In the genomic region with DNA sequence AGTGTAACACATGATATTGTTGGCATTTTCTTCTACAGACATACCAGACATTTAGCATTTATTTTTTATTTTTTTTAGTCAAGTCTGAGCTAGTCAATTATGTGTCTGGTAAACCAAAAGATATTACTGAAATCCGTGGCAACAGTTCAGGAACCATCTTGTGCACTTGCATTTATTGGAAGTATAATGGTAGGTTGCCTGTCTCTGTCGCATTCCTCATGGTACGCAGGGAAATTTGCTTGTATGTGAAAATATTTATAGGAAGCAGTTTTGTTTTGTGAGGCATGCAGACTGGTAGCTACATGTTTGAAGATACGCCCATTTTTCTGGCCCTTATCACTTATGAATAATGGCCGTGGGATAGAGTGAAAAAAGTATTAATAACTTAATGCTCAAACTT, we compare ENCODE assay signal across 20 cellular contexts.
DNase-seq lines count a peak whose midpoint lies in the region; ATAC-seq and TF ChIP-seq lines count a peak whose summit lies in the region.
"Had no signal": no experiment of that assay in that cellular context is flagged by ENCODE, and none has a peak within 500 bp of the region (broad histone marks: within the 10 kb centered on the region; RNA-seq: fewer than 3 reads in every experiment).

No MANE protein-coding gene starts in this region.

- H3K4me3 ChIP-seq in PC-9 (no peak overlapping the region), epithelial cell of esophagus (ENCODE audit: low read length) (no peak overlapping the region), thoracic aorta (peak overlapping the region; percentile 28), GM23338 (no peak overlapping the region)
- H3K4me3 ChIP-seq: SJSA1 had no signal

- H3F3A ChIP-seq in PC-9 (ENCODE audit: insufficient read depth, low read depth): peaks cover 55% of the 10 kb centered on the region
- no peaks in the 10 kb centered on the region for H3F3A ChIP-seq in GM23338 (replicated peaks; ENCODE audit: low read depth)

- H3K4me1 Mint-ChIP-seq in nephron (peaks cover 71% of the 10 kb centered on the region), GM23338 (peaks cover 40% of the 10 kb centered on the region)

- POLR2A ChIA-PET in PC-9 (lab: Charles Lee; ENCODE audit: unreplicated experiment): no interaction called here

- no peaks in the 10 kb centered on the region; the same call in 1 of the 2 replicates for H3K36me3 ChIP-seq in PC-9 (ENCODE audit: low read depth)
- H3K36me3 ChIP-seq in thoracic aorta: no peaks in the 10 kb centered on the region
- H3K36me3 ChIP-seq in GM23338 (ENCODE audit: insufficient read depth): no peaks in the 10 kb centered on the region
- H3K36me3 ChIP-seq: SJSA1 had no signal

- no peak for ATAC-seq in thoracic aorta (ENCODE audit: insufficient number of reproducible peaks, low FRiP score, low read depth)
- no peak for ATAC-seq in GM23338
- ATAC-seq in HG02870 (IDR thresholded peaks at IDR 0.05; ENCODE audit: unreplicated experiment): no peak

- H3K4me1 ChIP-seq in PC-9 (replicated peaks; ENCODE audit: insufficient read depth): peaks cover 72% of the 10 kb centered on the region
- H3K4me1 ChIP-seq in thoracic aorta (ENCODE audit: control insufficient read depth in 1 of 2, low read depth in 2 of 2): peaks cover 39 to 80% of the 10 kb centered on the region in 2 donors
- peaks cover 37% of the 10 kb centered on the region for H3K4me1 ChIP-seq in GM23338 (ENCODE audit: insufficient read depth)

- peaks cover 10% of the 10 kb centered on the region for H3K79me2 ChIP-seq in PC-9 (ENCODE audit: low read depth)
- H3K79me2 ChIP-seq in GM23338 (replicated peaks; ENCODE audit: insufficient read depth): no peaks in the 10 kb centered on the region

- H3K9me2 ChIP-seq in PC-9 (ENCODE audit: insufficient read depth): no peaks in the 10 kb centered on the region; the same call in 1 of the 2 replicates
- no peaks in the 10 kb centered on the region for H3K9me2 ChIP-seq in GM23338 (ENCODE audit: insufficient read depth)

- H3K4me3 Mint-ChIP-seq in nephron (no peak overlapping the region), GM23338 (no peak overlapping the region)
- H3K4me3 Mint-ChIP-seq: CD4-positive, alpha-beta T cell; mesothelial cell of epicardium; nephron progenitor cell; T-helper 1 cell treated with Interleukin-12 subunit alpha and Interleukin-12 subunit beta and Interleukin-4 antibody, amounts not matched to agents 30 μg/mL and 1 μg/mL, for 36 hours had no signal

- BruUV-seq in PC-9 (replicated peaks; lab: Mats Ljungman, UMichigan): no TSS peak

- H3K9me3 Mint-ChIP-seq in nephron (peaks cover 2% of the 10 kb centered on the region), GM23338 (no peaks in the 10 kb centered on the region)
- H3K9me3 Mint-ChIP-seq: CD4-positive, alpha-beta T cell; nephron progenitor cell had no signal

- H3K4me2 ChIP-seq in PC-9: no peak overlapping the region
- no peak overlapping the region for H3K4me2 ChIP-seq in GM23338

- no peak for DNase-seq in PC-9
- DNase-seq in epithelial cell of esophagus (ENCODE audit: low read depth): peak; percentile 90
- DNase-seq in thoracic aorta (ENCODE audit: low spot score): no peak
- no peak for DNase-seq in GM23338 (ENCODE audit: low spot score)
- no peak for DNase-seq in DMS114 treated with DMSO at 0.1 percent for 48 hours (lab: John Stamatoyannopoulos, UW; ENCODE audit: unreplicated experiment)
- no peak for DNase-seq in DMS53 treated with DMSO at 0.1 percent for 48 hours (lab: John Stamatoyannopoulos, UW; ENCODE audit: unreplicated experiment)
- DNase-seq: activated effector memory CD4-positive, alpha-beta T cell treated with anti-CD3 and anti-CD28 coated beads, Interleukin-2, amount 50 U/mL, for 16 hours; CD4-positive, alpha-beta T cell; dermis blood vessel endothelial cell; DMS53; NCI-H146; NCI-H2171 treated with DMSO at 0.1 percent for 48 hours; nephron progenitor cell; stimulated activated CD4-positive, alpha-beta T cell treated with anti-CD3 and anti-CD28 coated beads, Interleukin-12 subunit alpha, Interleukin-12 subunit beta, amount 100 ng/mL, for 4 hours; substantia nigra had no signal

- H4K20me1 ChIP-seq in PC-9 (ENCODE audit: insufficient read depth) (no peaks in the 10 kb centered on the region), GM23338 (replicated peaks; ENCODE audit: insufficient read depth) (no peaks in the 10 kb centered on the region)

- CTCF ChIA-PET in PC-9 (lab: Charles Lee): no interaction called here

- no peak overlapping the region for H2AFZ ChIP-seq in PC-9
- no peak overlapping the region for H2AFZ ChIP-seq in GM23338

- H3K27ac Mint-ChIP-seq in nephron (peak overlapping the region in 2 of 3 experiments; percentile 89 to 99), GM23338 (no peak overlapping the region)
- H3K27ac Mint-ChIP-seq: CD4-positive, alpha-beta T cell; nephron progenitor cell; T-helper 1 cell treated with Interleukin-12 subunit alpha and Interleukin-12 subunit beta and Interleukin-4 antibody, amounts not matched to agents 30 μg/mL and 1 μg/mL, for 36 hours had no signal

- intact Hi-C loops in PC-9 (cut with micrococcal nuclease; ENCODE audit: unreplicated experiment): loop anchor here (5.0 to 10.0 kb wide), 3 partner anchors 119 to 716 kb away; no protein-coding TSS in a partner anchor

- H3K36me3 Mint-ChIP-seq in nephron (ENCODE audit: low read depth) (no peaks in the 10 kb centered on the region), GM23338 (ENCODE audit: low read depth) (no peaks in the 10 kb centered on the region; the same call in 1 of the 3 replicates)
- H3K36me3 Mint-ChIP-seq: mesothelial cell of epicardium had no signal

- TF ChIP-seq CTCF in PC-9 (conservative IDR thresholded peaks at IDR 0.05): no peak
- TF ChIP-seq CTCF in epithelial cell of esophagus (IDR thresholded peaks at IDR 0.05; ENCODE audit: insufficient read depth, low read depth, low read length, missing control alignments): no peak
- no peak for TF ChIP-seq CTCF in nephron (IDR thresholded peaks at IDR 0.05; ENCODE audit: unreplicated experiment in 3 of 3)
- no peak for TF ChIP-seq CTCF in thoracic aorta (IDR thresholded peaks at IDR 0.05)
- TF ChIP-seq CTCF in GM23338 (conservative IDR thresholded peaks at IDR 0.05; ENCODE audit: low read depth in 2 of 2): no peak

- H3K27me3 Mint-ChIP-seq in nephron (ENCODE audit: low read depth) (no peaks in the 10 kb centered on the region), GM23338 (ENCODE audit: insufficient read depth, low read depth, poor library complexity) (no peaks in the 10 kb centered on the region)
- H3K27me3 Mint-ChIP-seq: CD4-positive, alpha-beta T cell had no signal

- H3K27ac ChIP-seq in PC-9: peak overlapping the region; percentile 94
- H3K27ac ChIP-seq in thoracic aorta: peak overlapping the region; percentile 68 to 72
- no peak overlapping the region for H3K27ac ChIP-seq in GM23338 (ENCODE audit: low read depth)
- H3K27ac ChIP-seq: SJSA1 had no signal

- H3K27me3 ChIP-seq in PC-9 (ENCODE audit: insufficient read depth, low read depth) (no peaks in the 10 kb centered on the region), thoracic aorta (replicated peaks; ENCODE audit: insufficient read depth) (no peaks in the 10 kb centered on the region), GM23338 (ENCODE audit: insufficient read depth) (no peaks in the 10 kb centered on the region)
- H3K27me3 ChIP-seq: SJSA1 had no signal

- H3K9me3 ChIP-seq in PC-9 (ENCODE audit: insufficient read depth, low read depth) (peaks cover 19% of the 10 kb centered on the region), thoracic aorta (no peaks in the 10 kb centered on the region)
- H3K9me3 ChIP-seq: SJSA1 had no signal

TF ChIP-seq in GM23338, 12 proteins besides CTCF, POLR2A, EP300 and RAD21:
- TF ChIP-seq EZH2 (IDR thresholded peaks at IDR 0.05; ENCODE audit: low read depth, unreplicated experiment): no peak
